In genomic region chr1:37073752-37074151, GRCh38 we compare ENCODE assay signal across 26 cellular contexts. TPM values are rescaled to one million over a fixed set of nuclear protein-coding genes. Genes with fewer than 3 reads are reported as not detected.
DNase-seq lines count a peak whose midpoint lies in the region; ATAC-seq and TF ChIP-seq lines count a peak whose summit lies in the region.
"Had no signal": no experiment of that assay in that cellular context is flagged by ENCODE, and none has a peak within 500 bp of the region (broad histone marks: within the 10 kb centered on the region; RNA-seq: fewer than 3 reads in every experiment).

No MANE protein-coding gene starts in this region.

- intact Hi-C loops in posterior vena cava (cut with DNase I) = no loop called here

- no peak for ATAC-seq in GM18520 (IDR thresholded peaks at IDR 0.05; ENCODE audit: unreplicated experiment)
- ATAC-seq: activated CD4-positive, alpha-beta T cell treated with anti-CD3 and anti-CD28 coated beads for 36 hours; activated naive CD8-positive, alpha-beta T cell treated with anti-CD3 and anti-CD28 coated beads, Interleukin-2, amount 50 U/mL, for 24 hours; GM12878 had no signal

- no peak for TF ChIP-seq CTCF in HEK293 (tag by site-specific recombination; IDR thresholded peaks at IDR 0.05)

- no peaks in the 10 kb centered on the region for H3K9me3 ChIP-seq in HEK293 (ENCODE audit: control insufficient read depth, insufficient read depth, low read depth, low read length)
- H3K9me3 ChIP-seq: MG63, SJSA1, stomach, tibial artery had no signal

- H3K27ac ChIP-seq in HEK293 (ENCODE audit: extremely low read depth, low read depth, low read length) = no peak overlapping the region
- H3K27ac ChIP-seq: 22Rv1, neural progenitor cell, SJSA1, stomach, tibial artery had no signal

- POLR2A ChIA-PET in HEK293 (lab: Yijun Ruan, JAX) = no interaction called here

- no peaks in the 10 kb centered on the region for H3K4me1 ChIP-seq in HEK293 (ENCODE audit: control insufficient read depth, insufficient read depth, low read length)
- H3K4me1 ChIP-seq: SJSA1, stomach, tibial artery had no signal

- peak; percentile 18 for DNase-seq in DMS 273 (lab: John Stamatoyannopoulos, UW; ENCODE audit: unreplicated experiment)
- DNase-seq in DMS 273 treated with DMSO at 0.1 percent for 48 hours (lab: John Stamatoyannopoulos, UW) = no peak
- peak; percentile 47 for DNase-seq in NCI-H2171 (lab: John Stamatoyannopoulos, UW)
- peak; percentile 38 for DNase-seq in left kidney (ENCODE audit: low read depth, low spot score)
- DNase-seq in GDM1 (lab: John Stamatoyannopoulos, UW) = no peak
- no peak for DNase-seq in posterior vena cava (ENCODE audit: low spot score)
- DNase-seq: activated CD4-positive, alpha-beta T cell treated with anti-CD3 and anti-CD28 coated beads for 36 hours; activated gamma-delta T cell treated with Interleukin-2 at 50 U/mL for 16 hours; activated naive CD8-positive, alpha-beta T cell treated with anti-CD3 and anti-CD28 coated beads, Interleukin-2, amount 50 U/mL, for 24 hours; activated T-cell treated with anti-CD3 and anti-CD28 coated beads, Interleukin-2, amount 50 U/mL, for 24 hours; CD8-positive, alpha-beta memory T cell; cerebellar nuclear complex; H7; KBM-7; MG63; stomach; tibial artery had no signal

- H3K36me3 ChIP-seq in HEK293 (ENCODE audit: control insufficient read depth in 2 of 2, insufficient read depth in 1 of 2, low read length in 2 of 2) = no peaks in the 10 kb centered on the region
- H3K36me3 ChIP-seq: MG63, neural progenitor cell, SJSA1, stomach, tibial artery had no signal

- no peak overlapping the region for H3K4me3 ChIP-seq in HEK293 (ENCODE audit: low read depth, low read length)
- H3K4me3 ChIP-seq: GM12878, lung, MG63, neural progenitor cell, SJSA1, stomach, tibial artery had no signal

- CTCF ChIA-PET in HEK293 (lab: Yijun Ruan, JAX) = no interaction called here

TF ChIP-seq in HEK293, 187 proteins besides CTCF, POLR2A, EP300 and RAD21:
- peak; percentile 13; the same call in 1 of the 2 replicates for TF ChIP-seq ZNF600 (tag by site-specific recombination; IDR thresholded peaks at IDR 0.05)
- no peak for TF ChIP-seq ZXDB (tag by site-specific recombination; IDR thresholded peaks at IDR 0.05)

RNA-seq across cellular contexts. Expression of gene GRIK3, which starts 39.4 kb away (rescaled TPM):
- total RNA-seq in posterior vena cava = under 1 TPM; 0.23 to 0.33 TPM
- total RNA-seq: activated CD4-positive, alpha-beta T cell treated with anti-CD3 and anti-CD28 coated beads for 36 hours; activated CD8-positive, alpha-beta memory T cell treated with anti-CD3 and anti-CD28 coated beads for 36 hours; CD8-positive, alpha-beta memory T cell; endothelial cell of umbilical vein; GM12878; SJSA1 had no signal

Comparison
In these comparisons a context has a peak if more than half of its experiments do, and no peak if none do; other contexts are left out.
1. DNase-seq: peak in DMS 273 (single experiment), NCI-H2171 (single experiment) and left kidney (single experiment); none in DMS 273 treated with DMSO at 0.1 percent for 48 hours (single experiment), GDM1 (single experiment) and posterior vena cava (single experiment).